ENCODE assay signal across 26 cellular contexts in genomic region chr13:47218611-47219010, GRCh38.
"Had no signal": no experiment of that assay in that cellular context is flagged by ENCODE, and none has a peak within 500 bp of the region (broad histone marks: within the 10 kb centered on the region; RNA-seq: fewer than 3 reads in every experiment).

No MANE protein-coding gene starts in this region.

- H3K27me3 ChIP-seq: dorsolateral prefrontal cortex, esophagus squamous epithelium, gastrocnemius medialis, heart right ventricle had no signal

- FAIRE-seq: endothelial cell of umbilical vein, islet of Langerhans, kidney had no signal

- H3K9me3 ChIP-seq: esophagus squamous epithelium, gastrocnemius medialis, heart right ventricle, left ventricle myocardium inferior, lower lobe of right lung had no signal

- H3K4me1 ChIP-seq: esophagus squamous epithelium, gastrocnemius medialis, heart right ventricle, left ventricle myocardium inferior, lower lobe of right lung had no signal

- DNase-seq: dermis blood vessel endothelial cell; dorsolateral prefrontal cortex; effector CD4-positive, alpha-beta T cell; effector memory CD4-positive, alpha-beta T cell; erythroblast; esophagus squamous epithelium; foreskin melanocyte; gastrocnemius medialis; glutamatergic neuron; head of caudate nucleus; heart right ventricle; hippocampal formation; kidney; kidney glomerular epithelial cell; left colon; left ventricle myocardium inferior; lower lobe of right lung; mesendoderm; midbrain; naive thymus-derived CD4-positive, alpha-beta T cell had no signal

- ATAC-seq: esophagus mucosa; gastrocnemius medialis; heart right ventricle; left colon; left lobe of liver; lower lobe of right lung; naive thymus-derived CD4-positive, alpha-beta T cell had no signal

- H3K4me3 ChIP-seq: coronary artery, dorsolateral prefrontal cortex, esophagus squamous epithelium, gastrocnemius medialis, heart right ventricle, left ventricle myocardium inferior, lower lobe of right lung had no signal

- H3K27ac ChIP-seq: coronary artery, dorsolateral prefrontal cortex, epithelial cell of prostate, esophagus squamous epithelium, gastrocnemius medialis, heart right ventricle, left ventricle myocardium inferior, lower lobe of right lung had no signal

- H3K36me3 ChIP-seq: esophagus squamous epithelium, gastrocnemius medialis, heart right ventricle, left ventricle myocardium inferior, lower lobe of right lung had no signal
